5 cellular contexts compared by ENCODE assay signal in genomic region chr2:76980067-76980466, GRCh38.
"Had no signal": no experiment of that assay in that cellular context is flagged by ENCODE, and none has a peak within 500 bp of the region (broad histone marks: within the 10 kb centered on the region; RNA-seq: fewer than 3 reads in every experiment).

No MANE protein-coding gene starts in this region.

- DNase-seq: H9, HCEC 1CT, IMR-90 had no signal

- H2AFZ ChIP-seq: GM23338 had no signal

- H3K27ac Mint-ChIP-seq: GM23338, H9 had no signal

- ATAC-seq: GM23338, K562 had no signal

- H3K4me2 ChIP-seq: GM23338 had no signal

- H3K9me3 Mint-ChIP-seq: GM23338, H9 had no signal

- H3K4me3 ChIP-seq: GM23338, K562 had no signal

- H3K4me3 Mint-ChIP-seq: GM23338, H9 had no signal
